Comparison of ENCODE assay signal across 8 cellular contexts in genomic region chr10:11611248-11612003, GRCh38. TPM values are rescaled to one million over a fixed set of nuclear protein-coding genes. Genes with fewer than 3 reads are reported as not detected.
DNase-seq lines count a peak whose midpoint lies in the region; ATAC-seq and TF ChIP-seq lines count a peak whose summit lies in the region.

USP6NL (minus strand) TSS chr10:11611650; CDS start chr10:11597634, 14,016 bp downstream.

- peak within 1 kb of the TSS; percentile 96 for H2AFZ ChIP-seq in ACC112 (ENCODE audit: low read length, unreplicated experiment)

- H3K36me3 ChIP-seq in ACC112 (ENCODE audit: insufficient read depth, low read length) (no peaks in the 10 kb centered on the region), left lung (no peaks in the 10 kb centered on the region)

- H3K4me1 ChIP-seq in ACC112 (ENCODE audit: control insufficient read depth, insufficient read depth, low read length, unreplicated experiment) (peaks cover 13% of the 10 kb centered on the region), left lung (peaks cover 9 to 37% of the 10 kb centered on the region in 2 donors)

- peaks cover 32% of the 10 kb centered on the region for H3K79me2 ChIP-seq in ACC112 (ENCODE audit: control insufficient read depth, insufficient read depth, low read length, unreplicated experiment)

- peak within 1 kb of the TSS; percentile 72 for H3K27ac Mint-ChIP-seq in activated CD4-positive, alpha-beta T cell treated with anti-CD3 and anti-CD28 coated beads, Interleukin-2, amount 10 ng/mL, durations not matched to agents 24 days and 14 days

- peak; percentile 59 for ATAC-seq in GM18511 (IDR thresholded peaks at IDR 0.05; ENCODE audit: unreplicated experiment)
- peak; percentile 71 for ATAC-seq in HG03045 (IDR thresholded peaks at IDR 0.05; ENCODE audit: unreplicated experiment)
- peak; percentile 96 for ATAC-seq in left lung

- no peaks in the 10 kb centered on the region for H3K9me3 ChIP-seq in left lung

- intact Hi-C loops in activated CD4-positive, alpha-beta T cell treated with anti-CD3 and anti-CD28 coated beads, Interleukin-2, amount 10 ng/mL, durations not matched to agents 24 days and 14 days (cut with micrococcal nuclease), result loop anchor here (2.0 to 5.0 kb wide), 4 partner anchors 33 to 101 kb away; no protein-coding TSS in a partner anchor
- intact Hi-C loops in left lung (cut with DNase I), result loop anchor here in 1 of 2 donors (10.0 kb wide), 1 partner anchor 87 kb away; no protein-coding TSS in a partner anchor

- H3K36me3 Mint-ChIP-seq in activated CD4-positive, alpha-beta T cell treated with anti-CD3 and anti-CD28 coated beads, Interleukin-2, amount 10 ng/mL, durations not matched to agents 24 days and 14 days (ENCODE audit: low read depth), result peaks cover 2% of the 10 kb centered on the region

- peak within 1 kb of the TSS; percentile 85 for H3K4me3 Mint-ChIP-seq in activated CD4-positive, alpha-beta T cell treated with anti-CD3 and anti-CD28 coated beads, Interleukin-2, amount 10 ng/mL, durations not matched to agents 24 days and 14 days

- peak within 1 kb of the TSS; percentile 95 for H3K4me3 ChIP-seq in ACC112 (ENCODE audit: low read depth, low read length)
- peak within 1 kb of the TSS; percentile 66 to 80 for H3K4me3 ChIP-seq in left lung

- H3K27ac ChIP-seq in ACC112 (ENCODE audit: low read depth, low read length) (peak within 1 kb of the TSS; percentile 17; the same call in 1 of the 2 replicates), left lung (peak within 1 kb of the TSS; percentile 85 to 91)

- peaks cover 18% of the 10 kb centered on the region for H3K4me1 Mint-ChIP-seq in activated CD4-positive, alpha-beta T cell treated with anti-CD3 and anti-CD28 coated beads, Interleukin-2, amount 10 ng/mL, durations not matched to agents 24 days and 14 days

- no peaks in the 10 kb centered on the region for H3K27me3 ChIP-seq in ACC112 (ENCODE audit: insufficient read depth, low read length)
- no peaks in the 10 kb centered on the region for H3K27me3 ChIP-seq in left lung

- H3K9me3 Mint-ChIP-seq in activated CD4-positive, alpha-beta T cell treated with anti-CD3 and anti-CD28 coated beads, Interleukin-2, amount 10 ng/mL, durations not matched to agents 24 days and 14 days, result peaks cover under 1% of the 10 kb centered on the region

- peak; percentile 69 for DNase-seq in NCI-H2227 treated with DMSO at 0.1 percent for 48 hours (lab: John Stamatoyannopoulos, UW)
- DNase-seq in activated CD4-positive, alpha-beta T cell treated with anti-CD3 and anti-CD28 coated beads, Interleukin-2, amount 10 ng/mL, durations not matched to agents 24 days and 14 days, result peak; percentile 90
- peak; percentile 89 for DNase-seq in dermis blood vessel endothelial cell
- peak; percentile 94 to 99 for DNase-seq in left lung
- peak; percentile 48 for DNase-seq in stimulated activated CD4-positive, alpha-beta T cell treated with anti-CD3 and anti-CD28 coated beads, Interleukin-2, amount 100 ng/mL, for 4 hours (ENCODE audit: low read depth)

- no peak for TF ChIP-seq CTCF in left lung (IDR thresholded peaks at IDR 0.05)

- H3K27me3 Mint-ChIP-seq in activated CD4-positive, alpha-beta T cell treated with anti-CD3 and anti-CD28 coated beads, Interleukin-2, amount 10 ng/mL, durations not matched to agents 24 days and 14 days, result peaks cover 57% of the 10 kb centered on the region

RNA-seq across cellular contexts. Expression of gene USP6NL, which starts in this region (rescaled TPM):
- total RNA-seq in activated CD4-positive, alpha-beta T cell treated with anti-CD3 and anti-CD28 coated beads, Interleukin-2, amount 10 ng/mL, durations not matched to agents 24 days and 14 days, result 0.83 and 0.84 TPM in 2 replicates
- total RNA-seq in dermis blood vessel endothelial cell (17.9 and 27.1 TPM in 2 replicates), left lung (10 to 100 TPM; 16.0 to 18.5 TPM)

Comparison
In these comparisons a context has a peak if more than half of its experiments do, and no peak if none do; other contexts are left out.
1. Peak in every context shown above with its lines: DNase-seq, ATAC-seq, H3K4me3 ChIP-seq and H3K27ac ChIP-seq.
2. Peak in DNase-seq in activated CD4-positive, alpha-beta T cell treated with anti-CD3 and anti-CD28 coated beads, Interleukin-2, amount 10 ng/mL, durations not matched to agents 24 days and 14 days; RNA of the gene not detected or under 1 TPM.